11 cellular contexts compared by ENCODE assay signal in the genomic region with DNA sequence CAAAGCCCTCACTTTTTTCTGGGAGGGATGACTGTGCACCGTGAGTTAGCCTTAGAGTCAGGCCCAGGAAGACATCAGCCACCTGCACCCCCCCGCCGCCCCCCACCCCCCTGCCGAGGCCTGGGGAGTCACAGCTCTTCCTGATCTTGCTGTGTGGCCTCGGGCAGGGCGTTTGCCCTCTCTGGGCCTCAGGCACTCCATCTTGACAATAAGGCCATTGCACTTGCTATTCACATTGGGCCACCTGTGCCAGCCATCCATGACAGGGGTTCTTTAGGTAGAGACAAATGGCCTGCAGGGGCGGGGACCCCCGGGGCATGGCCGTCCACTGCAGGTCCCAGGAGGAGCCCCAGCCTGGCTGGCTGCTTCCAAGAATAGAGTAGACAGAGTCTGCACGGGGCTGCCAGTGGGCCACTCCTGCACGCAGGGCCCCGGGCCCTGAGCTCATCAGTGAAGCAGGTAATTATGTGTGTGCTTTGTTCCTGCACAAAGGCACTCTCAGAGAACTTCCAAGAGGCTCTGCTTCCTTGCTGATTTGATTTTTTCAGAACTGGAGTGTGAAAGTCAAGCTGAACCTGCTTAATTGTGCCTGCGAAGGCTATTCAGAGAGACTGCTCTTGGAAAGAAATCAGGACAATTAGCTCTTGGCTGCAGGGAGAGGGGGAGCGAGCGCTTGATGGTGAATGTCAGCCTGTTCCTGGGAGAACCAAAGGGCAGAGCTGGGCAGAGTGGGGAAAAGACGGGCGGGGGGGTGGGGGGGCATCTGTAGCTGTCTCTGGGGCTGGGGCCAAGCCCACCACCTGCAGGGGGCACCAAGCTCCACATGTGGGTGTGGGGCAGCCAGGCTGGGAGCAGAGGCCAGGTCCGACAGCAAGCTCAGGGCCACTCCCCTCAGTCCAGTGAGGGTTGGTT. TPM values are rescaled to one million over a fixed set of nuclear protein-coding genes. Genes with fewer than 3 reads are reported as not detected.
A peak's percentile ranks its signal among the peaks of the same experiment; 100 is the strongest.
DNase-seq lines count a peak whose midpoint lies in the region; ATAC-seq, FAIRE-seq and TF ChIP-seq lines count a peak whose summit lies in the region.
"Had no signal": no experiment of that assay in that cellular context is flagged by ENCODE, and none has a peak within 500 bp of the region (broad histone marks: within the 10 kb centered on the region; RNA-seq: fewer than 3 reads in every experiment).

No MANE protein-coding gene starts in this region.

- TF ChIP-seq EP300 in neural cell (conservative IDR thresholded peaks at IDR 0.05; ENCODE audit: poor library complexity, severe bottlenecking), result no peak

- H3K27me3 ChIP-seq in bronchial epithelial cell (ENCODE audit: control insufficient read depth, insufficient read depth, low read length) (no peaks in the 10 kb centered on the region), neural cell (ENCODE audit: insufficient read depth, low read depth, low read length) (no peaks in the 10 kb centered on the region)

- H3K9ac ChIP-seq in neural cell (ENCODE audit: low read length), result peak overlapping the region; percentile 31

- no peak for TF ChIP-seq RAD21 in neural cell (conservative IDR thresholded peaks at IDR 0.05)

- H4K20me1 ChIP-seq in neural cell (ENCODE audit: insufficient read depth), result no peaks in the 10 kb centered on the region

- no peak for ATAC-seq in GM21576 (IDR thresholded peaks at IDR 0.05; ENCODE audit: unreplicated experiment)
- ATAC-seq in HG03442 (IDR thresholded peaks at IDR 0.05; ENCODE audit: unreplicated experiment), result no peak

- no peaks in the 10 kb centered on the region for H3F3A ChIP-seq in neural cell (ENCODE audit: insufficient read depth, low read length, poor library complexity, severe bottlenecking)

- H3K4me3 ChIP-seq in bronchial epithelial cell (ENCODE audit: low read depth, low read length) (no peak overlapping the region), neural cell (ENCODE audit: low read length) (no peak overlapping the region)
- H3K4me3 ChIP-seq: lung, thoracic aorta had no signal

- H3K27ac ChIP-seq in neural cell (ENCODE audit: low read length), result peak overlapping the region; percentile 45
- H3K27ac ChIP-seq: thoracic aorta had no signal

- no peak overlapping the region for H2AFZ ChIP-seq in neural cell (ENCODE audit: low read depth, low read length)

- H3K36me3 ChIP-seq in bronchial epithelial cell (ENCODE audit: control insufficient read depth, insufficient read depth, low read length) (no peaks in the 10 kb centered on the region), neural cell (ENCODE audit: insufficient read depth, low read length) (no peaks in the 10 kb centered on the region)
- H3K36me3 ChIP-seq: thoracic aorta had no signal

- H3K4me2 ChIP-seq in neural cell (ENCODE audit: low read length), result no peak overlapping the region

- H3K79me2 ChIP-seq in neural cell (replicated peaks; ENCODE audit: insufficient read depth, low read length), result no peaks in the 10 kb centered on the region

- no peaks in the 10 kb centered on the region for H3K9me3 ChIP-seq in neural cell (ENCODE audit: low read length)
- H3K9me3 ChIP-seq: thoracic aorta had no signal

- no peaks in the 10 kb centered on the region for H3K9me2 ChIP-seq in neural cell (ENCODE audit: insufficient read depth, low read length)

- TF ChIP-seq CTCF in GM10266 (IDR thresholded peaks at IDR 0.05; ENCODE audit: control insufficient read depth, insufficient read depth, low read depth, missing control alignments) (peak; percentile 21), bronchial epithelial cell (IDR thresholded peaks at IDR 0.05; ENCODE audit: insufficient read depth, low read length, severe bottlenecking) (peak; percentile 2), neural cell (IDR thresholded peaks at IDR 0.05; ENCODE audit: poor library complexity, severe bottlenecking) (no peak)

- DNase-seq in GM10266 (ENCODE audit: extremely low spot score), result no peak
- DNase-seq in NCI-H146 treated with DMSO at 0.1 percent for 48 hours (lab: John Stamatoyannopoulos, UW; ENCODE audit: unreplicated experiment), result peak; percentile 22
- DNase-seq in bronchial epithelial cell (ENCODE audit: low read depth), result no peak
- DNase-seq in kidney glomerular epithelial cell (lab: John Stamatoyannopoulos, UW), result no peak
- DNase-seq in mesenteric fat pad (ENCODE audit: low spot score), result no peak

- FAIRE-seq in bronchial epithelial cell (lab: Jason Lieb, UNC), result no peak
- FAIRE-seq: TTC549 had no signal

TF ChIP-seq in neural cell, 6 proteins besides CTCF, POLR2A, EP300 and RAD21:
- TF ChIP-seq EZH2 (IDR thresholded peaks at IDR 0.05; ENCODE audit: borderline replicate concordance, insufficient read depth, low read length, poor library complexity, severe bottlenecking) (no peak), MXI1 (conservative IDR thresholded peaks at IDR 0.05; ENCODE audit: poor library complexity, severe bottlenecking) (no peak), POLR2AphosphoS5 (IDR thresholded peaks at IDR 0.05) (no peak), SMC3 (conservative IDR thresholded peaks at IDR 0.05; ENCODE audit: poor library complexity) (no peak), TAF1 (IDR thresholded peaks at IDR 0.05; ENCODE audit: low read depth) (no peak)
- TF ChIP-seq, protein P1, sequence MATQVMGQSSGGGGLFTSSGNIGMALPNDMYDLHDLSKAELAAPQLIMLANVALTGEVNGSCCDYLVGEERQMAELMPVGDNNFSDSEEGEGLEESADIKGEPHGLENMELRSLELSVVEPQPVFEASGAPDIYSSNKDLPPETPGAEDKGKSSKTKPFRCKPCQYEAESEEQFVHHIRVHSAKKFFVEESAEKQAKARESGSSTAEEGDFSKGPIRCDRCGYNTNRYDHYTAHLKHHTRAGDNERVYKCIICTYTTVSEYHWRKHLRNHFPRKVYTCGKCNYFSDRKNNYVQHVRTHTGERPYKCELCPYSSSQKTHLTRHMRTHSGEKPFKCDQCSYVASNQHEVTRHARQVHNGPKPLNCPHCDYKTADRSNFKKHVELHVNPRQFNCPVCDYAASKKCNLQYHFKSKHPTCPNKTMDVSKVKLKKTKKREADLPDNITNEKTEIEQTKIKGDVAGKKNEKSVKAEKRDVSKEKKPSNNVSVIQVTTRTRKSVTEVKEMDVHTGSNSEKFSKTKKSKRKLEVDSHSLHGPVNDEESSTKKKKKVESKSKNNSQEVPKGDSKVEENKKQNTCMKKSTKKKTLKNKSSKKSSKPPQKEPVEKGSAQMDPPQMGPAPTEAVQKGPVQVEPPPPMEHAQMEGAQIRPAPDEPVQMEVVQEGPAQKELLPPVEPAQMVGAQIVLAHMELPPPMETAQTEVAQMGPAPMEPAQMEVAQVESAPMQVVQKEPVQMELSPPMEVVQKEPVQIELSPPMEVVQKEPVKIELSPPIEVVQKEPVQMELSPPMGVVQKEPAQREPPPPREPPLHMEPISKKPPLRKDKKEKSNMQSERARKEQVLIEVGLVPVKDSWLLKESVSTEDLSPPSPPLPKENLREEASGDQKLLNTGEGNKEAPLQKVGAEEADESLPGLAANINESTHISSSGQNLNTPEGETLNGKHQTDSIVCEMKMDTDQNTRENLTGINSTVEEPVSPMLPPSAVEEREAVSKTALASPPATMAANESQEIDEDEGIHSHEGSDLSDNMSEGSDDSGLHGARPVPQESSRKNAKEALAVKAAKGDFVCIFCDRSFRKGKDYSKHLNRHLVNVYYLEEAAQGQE (IDR thresholded peaks at IDR 0.05; ENCODE audit: borderline replicate concordance), result no peak

RNA-seq across cellular contexts. Expression of a gene that starts 40.3 kb away (rescaled TPM):
- total RNA-seq in bronchial epithelial cell (1.0 and 1.8 TPM in 2 replicates), mesenteric fat pad (0.22 TPM)
- 0.57 and 4.2 TPM in 2 replicates for polyA plus RNA-seq in neural cell
- 1.2 and 3.5 TPM in 2 replicates for polyA minus RNA-seq in neural cell
